Comparison of ENCODE assay signal across 11 cellular contexts in genomic region chr19:10372698-10373097, GRCh38.
"Had no signal": no experiment of that assay in that cellular context is flagged by ENCODE, and none has a peak within 500 bp of the region (broad histone marks: within the 10 kb centered on the region; RNA-seq: fewer than 3 reads in every experiment).

No MANE protein-coding gene starts in this region.

- DNase-seq: activated CD4-positive, alpha-beta T cell treated with anti-CD3 and anti-CD28 coated beads for 36 hours; activated CD8-positive, alpha-beta memory T cell treated with anti-CD3 and anti-CD28 coated beads, Interleukin-2, amount 50 U/mL, for 4 hours; activated CD8-positive, alpha-beta T cell treated with anti-CD3 and anti-CD28 coated beads for 36 hours; aorta; dorsolateral prefrontal cortex; glutamatergic neuron; stimulated activated CD4-positive, alpha-beta T cell treated with anti-CD3 and anti-CD28 coated beads, Interleukin-2, amount 100 ng/mL, for 48 hours; stimulated activated CD8-positive, alpha-beta memory T cell treated with anti-CD3 and anti-CD28 coated beads, Interleukin-4, amount 100 ng/mL, for 48 hours; WERI-Rb-1 had no signal

- H3K27ac ChIP-seq: dorsolateral prefrontal cortex, WERI-Rb-1 had no signal

- H3K4me3 ChIP-seq: dorsolateral prefrontal cortex had no signal

- H3K27me3 ChIP-seq: dorsolateral prefrontal cortex had no signal

- ATAC-seq: activated CD4-positive, alpha-beta T cell treated with anti-CD3 and anti-CD28 coated beads for 36 hours; activated CD8-positive, alpha-beta T cell treated with anti-CD3 and anti-CD28 coated beads for 36 hours; esophagus mucosa; natural killer cell treated with Interleukin-12 subunit alpha and Interleukin-12 subunit beta and Interleukin-15 and Interleukin-18, amount 100 ng/mL, for 72 hours had no signal
